Comparison of ENCODE assay signal across 2 cellular contexts in the genomic region with DNA sequence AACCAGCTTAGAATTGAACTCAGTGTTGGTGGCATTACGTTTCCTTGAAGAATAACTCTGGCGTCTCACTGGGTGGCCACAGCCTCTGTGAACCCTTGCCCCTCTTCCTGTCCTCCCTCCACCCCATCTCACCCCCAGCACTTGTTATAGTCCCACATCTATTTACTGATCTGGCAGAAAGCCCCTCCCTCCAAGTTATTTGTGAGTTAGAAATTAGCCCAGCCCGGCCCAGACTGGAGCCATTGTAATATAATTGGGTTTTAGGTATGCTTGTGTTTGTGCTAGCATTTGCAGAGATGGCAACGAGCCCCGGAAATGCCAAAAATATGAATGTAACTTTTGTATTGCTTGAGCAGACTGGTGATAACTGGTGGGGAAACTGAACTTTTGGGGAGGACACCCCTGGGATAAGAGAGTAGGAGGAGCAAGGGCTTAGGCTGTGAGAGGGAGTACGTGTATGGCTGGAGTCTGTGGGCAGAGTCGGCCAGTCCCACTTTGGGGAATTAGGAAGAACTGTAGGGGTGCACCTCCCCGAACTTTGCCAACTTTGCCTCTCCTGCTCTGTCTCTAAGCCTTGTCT.
TF ChIP-seq lines count a peak whose summit lies in the region.

No MANE protein-coding gene starts in this region.

TF ChIP-seq in endothelial cell of umbilical vein, 7 proteins besides CTCF, POLR2A, EP300 and RAD21:
- TF ChIP-seq MYC (IDR thresholded peaks at IDR 0.05; ENCODE audit: low read depth, low read length) (no peak), POLR2AphosphoS5 (IDR thresholded peaks at IDR 0.05; ENCODE audit: insufficient read depth, low read depth, low read length) (no peak), EZH2 (IDR thresholded peaks at IDR 0.05; ENCODE audit: borderline replicate concordance, low read depth, low read length, severe bottlenecking) (no peak), GATA2 (IDR thresholded peaks at IDR 0.05; ENCODE audit: insufficient read depth, insufficient read length, low read depth, low read length) (no peak), JUN (IDR thresholded peaks at IDR 0.05; ENCODE audit: borderline replicate concordance, insufficient read depth, insufficient read length, low read depth) (no peak), FOS (IDR thresholded peaks at IDR 0.05; ENCODE audit: borderline replicate concordance, insufficient read depth, low read length) (no peak), MAX (IDR thresholded peaks at IDR 0.05; ENCODE audit: insufficient read depth, insufficient read length) (no peak)

TF ChIP-seq in HEK293T, 16 proteins besides CTCF, POLR2A, EP300 and RAD21:
- TF ChIP-seq FOXM1 (IDR thresholded peaks at IDR 0.05; ENCODE audit: borderline replicate concordance), result no peak
- no peak for TF ChIP-seq HDGF (IDR thresholded peaks at IDR 0.05; ENCODE audit: borderline replicate concordance)
- no peak for TF ChIP-seq NFRKB (IDR thresholded peaks at IDR 0.05)
- no peak for TF ChIP-seq FOXK2 (IDR thresholded peaks at IDR 0.05)
- TF ChIP-seq L3MBTL2 (conservative IDR thresholded peaks at IDR 0.05), result no peak
- TF ChIP-seq ARNT (IDR thresholded peaks at IDR 0.05), result no peak
- TF ChIP-seq TARDBP (IDR thresholded peaks at IDR 0.05), result no peak
- TF ChIP-seq ZNF384 (IDR thresholded peaks at IDR 0.05), result no peak
